In genomic region chr7:31488562-31489203, GRCh38 we compare ENCODE assay signal across 8 cellular contexts. TPM values are rescaled to one million over a fixed set of nuclear protein-coding genes. Genes with fewer than 3 reads are reported as not detected.
DNase-seq lines count a peak whose midpoint lies in the region; ATAC-seq and TF ChIP-seq lines count a peak whose summit lies in the region.

No MANE protein-coding gene starts in this region.

- POLR2A ChIA-PET in Panc1 (lab: Charles Lee), result no interaction called here

- intact Hi-C loops in Panc1 (cut with micrococcal nuclease; ENCODE audit: unreplicated experiment), result loop anchor here (2.0 to 5.0 kb wide), 4 partner anchors 46 to 354 kb away; no protein-coding TSS in a partner anchor
- intact Hi-C loops in mucosa of descending colon (cut with DNase I, micrococcal nuclease), result no loop called here

- peak; percentile 0 for DNase-seq in activated T-cell treated with anti-CD3 and anti-CD28 coated beads for 1 hour (ENCODE audit: low read depth)
- DNase-seq in activated T-cell treated with anti-CD3 and anti-CD28 coated beads, Interleukin-2, amount 50 U/mL, for 24 hours, result no peak
- DNase-seq in Panc1 (ENCODE audit: low read depth, low spot score), result peak; percentile 48
- DNase-seq in dermis blood vessel endothelial cell, result peak; percentile 52
- DNase-seq in mucosa of descending colon, result peak; percentile 54 to 79 (median 71)
- no peak for DNase-seq in effector CD4-positive, alpha-beta T cell

- no peak overlapping the region for H3K4me3 Mint-ChIP-seq in activated T-cell treated with anti-CD3 and anti-CD28 coated beads, Interleukin-2, amount 50 U/mL, for 24 hours

- in situ Hi-C loops in Panc1 (cut with HindIII; ENCODE audit: low pct_unique_long_range_greater_than_20kb, low sequenced_read_pairs), result no loop called here

- CTCF ChIA-PET in Panc1 (lab: Charles Lee), result no interaction called here

- BruUV-seq in Panc1 (replicated peaks; lab: Mats Ljungman, UMichigan), result no TSS peak

- no peak overlapping the region for H3K27ac Mint-ChIP-seq in activated T-cell treated with anti-CD3 and anti-CD28 coated beads, Interleukin-2, amount 50 U/mL, for 24 hours

- H3K4me3 ChIP-seq in Panc1 (ENCODE audit: low read depth in 2 of 2, low read length in 2 of 2), result no peak overlapping the region
- H3K4me3 ChIP-seq in mucosa of descending colon, result no peak overlapping the region

- ATAC-seq in GM21390 (IDR thresholded peaks at IDR 0.05; ENCODE audit: unreplicated experiment) (peak; percentile 99), HG03521 (IDR thresholded peaks at IDR 0.05; ENCODE audit: unreplicated experiment) (peak; percentile 92), Panc1 (peak; percentile 93), mucosa of descending colon (peak; percentile 80)

- H3K4me1 ChIP-seq in Panc1 (ENCODE audit: control insufficient read depth, insufficient read depth, low read length) (no peaks in the 10 kb centered on the region), mucosa of descending colon (ENCODE audit: low read depth) (peaks cover 2% of the 10 kb centered on the region)

- H3K36me3 ChIP-seq in Panc1 (ENCODE audit: control insufficient read depth, insufficient read depth, low read length) (no peaks in the 10 kb centered on the region), mucosa of descending colon (ENCODE audit: low read depth) (no peaks in the 10 kb centered on the region)

- no peak overlapping the region for H3K27ac ChIP-seq in Panc1 (ENCODE audit: low read length)

- H3K9me3 Mint-ChIP-seq in activated T-cell treated with anti-CD3 and anti-CD28 coated beads, Interleukin-2, amount 50 U/mL, for 24 hours, result peaks cover 4% of the 10 kb centered on the region

- no peaks in the 10 kb centered on the region for H3K4me1 Mint-ChIP-seq in activated T-cell treated with anti-CD3 and anti-CD28 coated beads, Interleukin-2, amount 50 U/mL, for 24 hours (ENCODE audit: low read depth)

- H3K9me3 ChIP-seq in Panc1 (ENCODE audit: control insufficient read depth, insufficient read depth, low read depth, low read length) (no peaks in the 10 kb centered on the region), mucosa of descending colon (no peaks in the 10 kb centered on the region)

- peak; percentile 90 for TF ChIP-seq CTCF in Panc1 (IDR thresholded peaks at IDR 0.05)
- TF ChIP-seq CTCF in mucosa of descending colon (IDR thresholded peaks at IDR 0.05), result peak; percentile 50

- no peaks in the 10 kb centered on the region for H3K27me3 ChIP-seq in Panc1 (ENCODE audit: control insufficient read depth, insufficient read depth, low read length)

- H3K27me3 Mint-ChIP-seq in activated T-cell treated with anti-CD3 and anti-CD28 coated beads, Interleukin-2, amount 50 U/mL, for 24 hours, result peaks cover 3% of the 10 kb centered on the region

- H3K36me3 Mint-ChIP-seq in activated T-cell treated with anti-CD3 and anti-CD28 coated beads, Interleukin-2, amount 50 U/mL, for 24 hours (ENCODE audit: low read depth), result no peaks in the 10 kb centered on the region

RNA-seq across cellular contexts. Expression of gene ITPRID1, which starts 25.2 kb away (rescaled TPM):
- total RNA-seq in Panc1 (2021; ENCODE audit: unreplicated experiment) (not detected), dermis blood vessel endothelial cell (not detected in 2 replicates), mucosa of descending colon (1 to 10 TPM; 1.7 to 2.4 (median 2.3) TPM)
- not detected for polyA plus RNA-seq in Panc1 (2012; ENCODE audit: insufficient read length)

Comparison
In these comparisons a context has a peak if more than half of its experiments do, and no peak if none do; other contexts are left out.
1. DNase-seq: peak in activated T-cell treated with anti-CD3 and anti-CD28 coated beads for 1 hour (single experiment), Panc1 (single experiment), dermis blood vessel endothelial cell (single experiment) and mucosa of descending colon (3 of 3); none in activated T-cell treated with anti-CD3 and anti-CD28 coated beads, Interleukin-2, amount 50 U/mL, for 24 hours (single experiment) and effector CD4-positive, alpha-beta T cell (single experiment).
2. Peak in every context shown above with its lines, with median percentiles within 50 percentile points of each other: ATAC-seq.